In the genomic region with DNA sequence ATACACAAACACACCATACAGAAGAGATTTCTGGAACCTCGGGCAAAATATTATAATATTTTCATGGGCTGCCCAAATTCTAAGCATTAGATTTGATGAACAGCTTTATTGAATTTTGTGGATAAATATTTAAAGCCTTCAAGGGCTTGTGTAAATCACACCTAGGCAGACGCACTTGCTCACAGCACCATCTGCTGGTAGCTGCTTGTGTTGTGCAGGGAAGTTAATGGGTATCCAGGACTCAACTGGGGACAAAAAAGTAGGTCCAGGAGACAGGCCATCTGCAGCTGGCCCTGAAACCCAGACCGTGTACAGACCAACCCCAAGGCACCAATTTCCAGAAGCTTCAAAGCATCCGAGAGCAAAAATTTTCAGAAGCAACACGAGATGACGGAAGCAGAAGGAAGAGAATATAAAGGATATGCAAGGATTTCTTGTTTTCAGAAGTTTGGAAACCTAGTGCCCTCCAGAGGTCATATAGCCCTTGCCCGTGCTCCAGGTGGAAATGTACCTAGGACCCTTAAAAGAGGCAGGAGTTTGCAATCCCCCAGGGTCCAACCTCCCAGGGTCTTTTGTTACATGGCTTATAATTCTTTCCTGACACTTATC, we compare ENCODE assay signal across 1 cellular context.
A peak's percentile ranks its signal among the peaks of the same experiment; 100 is the strongest.
TF ChIP-seq lines count a peak whose summit lies in the region.

No MANE protein-coding gene starts in this region.

TF ChIP-seq in IMR-90, 13 proteins besides CTCF, POLR2A, EP300 and RAD21:
- TF ChIP-seq MAFK (IDR thresholded peaks at IDR 0.05; ENCODE audit: low read depth, low read length): no peak
- peak; percentile 50 for TF ChIP-seq SMC3 (IDR thresholded peaks at IDR 0.05; ENCODE audit: low read depth, low read length)
TF ChIP-seq in IMR-90: peak in this region for 1.
